8 cellular contexts compared by ENCODE assay signal in genomic region chr10:17200035-17200884, GRCh38. TPM values are rescaled to one million over a fixed set of nuclear protein-coding genes. Genes with fewer than 3 reads are reported as not detected.
DNase-seq lines count a peak whose midpoint lies in the region; ATAC-seq and TF ChIP-seq lines count a peak whose summit lies in the region.

No MANE protein-coding gene starts in this region.

- ATAC-seq in HG03159 (IDR thresholded peaks at IDR 0.05; ENCODE audit: unreplicated experiment), result peak; percentile 35
- no peak for ATAC-seq in activated CD8-positive, alpha-beta T cell treated with anti-CD3 and anti-CD28 coated beads for 36 hours
- ATAC-seq in stimulated activated memory B cell treated with anti-CD40 and anti-IgM and Interleukin-4, amounts not matched to agents 10 μg/mL and 1 μg/mL and 100 μg/mL, for 72 hours, result no peak

- DNase-seq in AG04449 (ENCODE audit: low read depth, low spot score) (no peak), NCI-H446 treated with DMSO at 0.1 percent for 48 hours (lab: John Stamatoyannopoulos, UW) (no peak), GM10266 (ENCODE audit: extremely low spot score) (no peak)
- DNase-seq in activated CD8-positive, alpha-beta T cell treated with anti-CD3 and anti-CD28 coated beads for 36 hours, result no peak
- no peak for DNase-seq in stimulated activated naive CD4-positive, alpha-beta T cell (lab: John Stamatoyannopoulos, UW)

- H3K4me1 Mint-ChIP-seq in activated CD8-positive, alpha-beta T cell treated with anti-CD3 and anti-CD28 coated beads for 36 hours (ENCODE audit: low read depth), result peaks cover 37% of the 10 kb centered on the region
- peaks cover 22% of the 10 kb centered on the region for H3K4me1 Mint-ChIP-seq in stimulated activated memory B cell treated with anti-CD40 and anti-IgM and Interleukin-4, amounts not matched to agents 10 μg/mL and 1 μg/mL and 100 μg/mL, for 72 hours

- H3K27me3 Mint-ChIP-seq in activated CD8-positive, alpha-beta T cell treated with anti-CD3 and anti-CD28 coated beads for 36 hours, result no peaks in the 10 kb centered on the region
- no peaks in the 10 kb centered on the region for H3K27me3 Mint-ChIP-seq in stimulated activated memory B cell treated with anti-CD40 and anti-IgM and Interleukin-4, amounts not matched to agents 10 μg/mL and 1 μg/mL and 100 μg/mL, for 72 hours

- peak overlapping the region; percentile 95 for H3K27ac Mint-ChIP-seq in activated CD8-positive, alpha-beta T cell treated with anti-CD3 and anti-CD28 coated beads for 36 hours
- peak overlapping the region; percentile 92 for H3K27ac Mint-ChIP-seq in stimulated activated memory B cell treated with anti-CD40 and anti-IgM and Interleukin-4, amounts not matched to agents 10 μg/mL and 1 μg/mL and 100 μg/mL, for 72 hours

- intact Hi-C loops in activated CD8-positive, alpha-beta T cell treated with anti-CD3 and anti-CD28 coated beads for 36 hours (cut with micrococcal nuclease), result no loop called here

- no peaks in the 10 kb centered on the region for H3K36me3 Mint-ChIP-seq in activated CD8-positive, alpha-beta T cell treated with anti-CD3 and anti-CD28 coated beads for 36 hours (ENCODE audit: low read depth)
- no peaks in the 10 kb centered on the region for H3K36me3 Mint-ChIP-seq in stimulated activated memory B cell treated with anti-CD40 and anti-IgM and Interleukin-4, amounts not matched to agents 10 μg/mL and 1 μg/mL and 100 μg/mL, for 72 hours

- peak overlapping the region; percentile 69 for H3K4me3 ChIP-seq in AG04449 (ENCODE audit: low read depth, low read length)
- peak overlapping the region; percentile 77; the same call in 1 of the 2 replicates for H3K4me3 ChIP-seq in iPS-18c (ENCODE audit: insufficient read depth, low read depth, low read length)

- H3K9me3 Mint-ChIP-seq in activated CD8-positive, alpha-beta T cell treated with anti-CD3 and anti-CD28 coated beads for 36 hours, result no peaks in the 10 kb centered on the region
- no peaks in the 10 kb centered on the region for H3K9me3 Mint-ChIP-seq in stimulated activated memory B cell treated with anti-CD40 and anti-IgM and Interleukin-4, amounts not matched to agents 10 μg/mL and 1 μg/mL and 100 μg/mL, for 72 hours

- peak overlapping the region; percentile 94 for H3K4me3 Mint-ChIP-seq in activated CD8-positive, alpha-beta T cell treated with anti-CD3 and anti-CD28 coated beads for 36 hours
- H3K4me3 Mint-ChIP-seq in stimulated activated memory B cell treated with anti-CD40 and anti-IgM and Interleukin-4, amounts not matched to agents 10 μg/mL and 1 μg/mL and 100 μg/mL, for 72 hours, result peak overlapping the region; percentile 89

- TF ChIP-seq CTCF in AG04449 (IDR thresholded peaks at IDR 0.05; ENCODE audit: insufficient read depth, low read length, missing control alignments) (no peak), GM10266 (IDR thresholded peaks at IDR 0.05; ENCODE audit: control insufficient read depth, insufficient read depth, low read depth, missing control alignments) (no peak)
- TF ChIP-seq CTCF in activated CD8-positive, alpha-beta T cell treated with anti-CD3 and anti-CD28 coated beads for 36 hours (IDR thresholded peaks at IDR 0.05), result no peak

- POLR2A ChIA-PET in AG04449 (lab: Yijun Ruan, JAX), result interaction anchor here (1.1 to 3.6 kb wide), 6 partner anchors 13 to 177 kb away, joined by 4 to 54 read pairs (median 6); partner anchors contain the start of gene VIM
- POLR2A ChIA-PET in activated CD8-positive, alpha-beta T cell treated with anti-CD3 and anti-CD28 coated beads for 36 hours (lab: Charles Lee), result interaction anchor here (1.7 to 3.0 kb wide), 6 partner anchors 13 to 175 kb away, joined by 4 to 35 read pairs (median 6); partner anchors contain the start of gene VIM

- CTCF ChIA-PET in AG04449 (lab: Yijun Ruan, JAX), result interaction anchor here (0.7 to 2.9 kb wide), 6 partner anchors 8 to 347 kb away, joined by 3 to 8 read pairs (median 4); no protein-coding TSS in a partner anchor
- CTCF ChIA-PET in activated CD8-positive, alpha-beta T cell treated with anti-CD3 and anti-CD28 coated beads for 36 hours (lab: Charles Lee), result interaction anchor here (1.1 to 3.6 kb wide), 5 partner anchors 13 to 308 kb away, joined by 3 to 35 read pairs (median 4); partner anchors contain the start of gene VIM

- no peaks in the 10 kb centered on the region for H3K9me3 ChIP-seq in iPS-18c (ENCODE audit: control insufficient read depth, insufficient read depth, low read length)

RNA-seq across cellular contexts. Expression of gene TRDMT1, which starts 1.2 kb away (rescaled TPM):
- 1 to 10 TPM; 4.4 to 4.5 TPM for total RNA-seq in activated CD8-positive, alpha-beta T cell treated with anti-CD3 and anti-CD28 coated beads for 36 hours

RNA-seq across cellular contexts. Expression of gene VIM, which starts 27.8 kb away (rescaled TPM):
- total RNA-seq in activated CD8-positive, alpha-beta T cell treated with anti-CD3 and anti-CD28 coated beads for 36 hours, result 100 to 1,000 TPM; 590 to 602 TPM
